10 cellular contexts compared by ENCODE assay signal in genomic region chr2:170822292-170822884, GRCh38. TPM values are rescaled to one million over a fixed set of nuclear protein-coding genes. Genes with fewer than 3 reads are reported as not detected.
DNase-seq lines count a peak whose midpoint lies in the region; ATAC-seq and TF ChIP-seq lines count a peak whose summit lies in the region.
"Had no signal": no experiment of that assay in that cellular context is flagged by ENCODE, and none has a peak within 500 bp of the region (broad histone marks: within the 10 kb centered on the region; RNA-seq: fewer than 3 reads in every experiment).

No MANE protein-coding gene starts in this region.

- peak; percentile 63 for TF ChIP-seq CTCF in kidney epithelial cell (IDR thresholded peaks at IDR 0.05; ENCODE audit: insufficient read depth, low read length, poor library complexity, severe bottlenecking)
- no peak for TF ChIP-seq CTCF in suprapubic skin (IDR thresholded peaks at IDR 0.05)
- TF ChIP-seq CTCF in uterus (IDR thresholded peaks at IDR 0.05): peak in 1 of 4 experiments; percentile 17

- WGBS in suprapubic skin: 6% methylated on average over 18 of the region's 38 CpGs

- POLR2A ChIA-PET in activated CD4-positive, alpha-beta memory T cell treated with anti-CD3 and anti-CD28 coated beads for 36 hours (lab: Charles Lee): no interaction called here
- POLR2A ChIA-PET in activated CD4-positive, alpha-beta memory T cell treated with anti-CD3 and anti-CD28 coated beads, Interleukin-2, amount 10 ng/mL, durations not matched to agents 7 days and 5 days (lab: Charles Lee): no interaction called here

- no peak for TF ChIP-seq EP300 in suprapubic skin (IDR thresholded peaks at IDR 0.05)

- peaks cover 70% of the 10 kb centered on the region for H3K27me3 Mint-ChIP-seq in activated CD4-positive, alpha-beta memory T cell treated with anti-CD3 and anti-CD28 coated beads for 36 hours
- peaks cover 82% of the 10 kb centered on the region for H3K27me3 Mint-ChIP-seq in activated CD4-positive, alpha-beta memory T cell treated with anti-CD3 and anti-CD28 coated beads, Interleukin-2, amount 10 ng/mL, durations not matched to agents 7 days and 5 days

- TF ChIP-seq POLR2A in suprapubic skin (IDR thresholded peaks at IDR 0.05) (no peak), uterus (IDR thresholded peaks at IDR 0.05) (no peak)

- peak; percentile 60 to 65 for ATAC-seq in activated naive CD4-positive, alpha-beta T cell treated with anti-CD3 and anti-CD28 coated beads, Interleukin-2, amount 50 U/mL, for 72 hours
- ATAC-seq: HCT116 had no signal

- intact Hi-C loops in activated CD4-positive, alpha-beta memory T cell treated with anti-CD3 and anti-CD28 coated beads for 36 hours (cut with micrococcal nuclease): loop anchor here (5.0 kb wide), 1 partner anchor 1265 kb away; the partner anchor contains the start of gene DLX1
- intact Hi-C loops in uterus (cut with DNase I; ENCODE audit: low total_unique reads): no loop called here

- H3K27ac ChIP-seq in suprapubic skin (no peak overlapping the region), uterus (no peak overlapping the region)

- no peak overlapping the region for H3K27ac Mint-ChIP-seq in activated CD4-positive, alpha-beta memory T cell treated with anti-CD3 and anti-CD28 coated beads for 36 hours
- H3K27ac Mint-ChIP-seq in activated CD4-positive, alpha-beta memory T cell treated with anti-CD3 and anti-CD28 coated beads, Interleukin-2, amount 10 ng/mL, durations not matched to agents 7 days and 5 days: no peak overlapping the region
- no peak overlapping the region for H3K27ac Mint-ChIP-seq in activated naive CD4-positive, alpha-beta T cell treated with anti-CD3 and anti-CD28 coated beads, Interleukin-2, amount 50 U/mL, for 72 hours

- H3K27me3 ChIP-seq in kidney epithelial cell (ENCODE audit: control insufficient read depth, insufficient read depth, low read length): peaks cover 63% of the 10 kb centered on the region
- H3K27me3 ChIP-seq in suprapubic skin: peaks cover 94% of the 10 kb centered on the region
- H3K27me3 ChIP-seq in uterus: peaks cover 27 to 49% of the 10 kb centered on the region in 2 donors

- H3K4me1 ChIP-seq in suprapubic skin (peaks cover 64% of the 10 kb centered on the region), uterus (peaks cover 0 to 22% of the 10 kb centered on the region in 2 donors)

- H3K4me3 ChIP-seq in kidney epithelial cell (ENCODE audit: low read depth, low read length) (no peak overlapping the region), suprapubic skin (peak overlapping the region; percentile 45), uterus (peak overlapping the region in 1 of 2 donors; percentile 0)

- CTCF ChIA-PET in activated CD4-positive, alpha-beta memory T cell treated with anti-CD3 and anti-CD28 coated beads for 36 hours (lab: Charles Lee): interaction anchor here (0.5 to 3.2 kb wide), 9 partner anchors 9 to 637 kb away, joined by 3 to 14 read pairs (median 4); partner anchors contain the start of genes GORASP2 and SP5
- CTCF ChIA-PET in activated CD4-positive, alpha-beta memory T cell treated with anti-CD3 and anti-CD28 coated beads, Interleukin-2, amount 10 ng/mL, durations not matched to agents 7 days and 5 days (lab: Charles Lee): interaction anchor here (0.6 to 3.9 kb wide), 11 partner anchors 10 to 882 kb away, joined by 3 to 16 read pairs (median 4); partner anchors contain the start of gene ERICH2

- no peaks in the 10 kb centered on the region for H3K36me3 Mint-ChIP-seq in activated CD4-positive, alpha-beta memory T cell treated with anti-CD3 and anti-CD28 coated beads for 36 hours
- H3K36me3 Mint-ChIP-seq in activated CD4-positive, alpha-beta memory T cell treated with anti-CD3 and anti-CD28 coated beads, Interleukin-2, amount 10 ng/mL, durations not matched to agents 7 days and 5 days (ENCODE audit: low read depth): no peaks in the 10 kb centered on the region
- peaks cover 0 to 22% of the 10 kb centered on the region in 2 donors for H3K36me3 Mint-ChIP-seq in activated naive CD4-positive, alpha-beta T cell treated with anti-CD3 and anti-CD28 coated beads, Interleukin-2, amount 50 U/mL, for 72 hours

- H3K9me3 Mint-ChIP-seq in activated CD4-positive, alpha-beta memory T cell treated with anti-CD3 and anti-CD28 coated beads for 36 hours: no peaks in the 10 kb centered on the region
- H3K9me3 Mint-ChIP-seq in activated CD4-positive, alpha-beta memory T cell treated with anti-CD3 and anti-CD28 coated beads, Interleukin-2, amount 10 ng/mL, durations not matched to agents 7 days and 5 days: no peaks in the 10 kb centered on the region
- H3K9me3 Mint-ChIP-seq in activated naive CD4-positive, alpha-beta T cell treated with anti-CD3 and anti-CD28 coated beads, Interleukin-2, amount 50 U/mL, for 72 hours: no peaks in the 10 kb centered on the region

- no peaks in the 10 kb centered on the region for H3K36me3 ChIP-seq in kidney epithelial cell (ENCODE audit: control insufficient read depth, insufficient read depth, low read length)
- H3K36me3 ChIP-seq in suprapubic skin: no peaks in the 10 kb centered on the region
- H3K36me3 ChIP-seq in uterus: no peaks in the 10 kb centered on the region

- peak overlapping the region; percentile 4 for H3K4me3 Mint-ChIP-seq in activated CD4-positive, alpha-beta memory T cell treated with anti-CD3 and anti-CD28 coated beads for 36 hours
- H3K4me3 Mint-ChIP-seq in activated CD4-positive, alpha-beta memory T cell treated with anti-CD3 and anti-CD28 coated beads, Interleukin-2, amount 10 ng/mL, durations not matched to agents 7 days and 5 days: no peak overlapping the region

- H3K4me1 Mint-ChIP-seq in activated CD4-positive, alpha-beta memory T cell treated with anti-CD3 and anti-CD28 coated beads for 36 hours (ENCODE audit: low read depth): peaks cover 42% of the 10 kb centered on the region
- peaks cover 41% of the 10 kb centered on the region for H3K4me1 Mint-ChIP-seq in activated CD4-positive, alpha-beta memory T cell treated with anti-CD3 and anti-CD28 coated beads, Interleukin-2, amount 10 ng/mL, durations not matched to agents 7 days and 5 days

- DNase-seq in activated CD4-positive, alpha-beta memory T cell treated with anti-CD3 and anti-CD28 coated beads for 36 hours: peak; percentile 62
- no peak for DNase-seq in activated CD4-positive, alpha-beta memory T cell treated with anti-CD3 and anti-CD28 coated beads, Interleukin-2, amount 10 ng/mL, durations not matched to agents 7 days and 5 days
- DNase-seq in activated naive CD4-positive, alpha-beta T cell treated with anti-CD3 and anti-CD28 coated beads, Interleukin-2, amount 50 U/mL, for 72 hours (ENCODE audit: low spot score in 2 of 2): peak in 1 of 2 donors; percentile 69
- DNase-seq in kidney epithelial cell (ENCODE audit: low read depth): no peak
- DNase-seq in suprapubic skin (ENCODE audit: low spot score in 2 of 2): no peak
- no peak for DNase-seq in uterus
- no peak for DNase-seq in Kasumi-1 (lab: John Stamatoyannopoulos, UW)
- no peak for DNase-seq in NCI-H146 treated with DMSO at 0.1 percent for 48 hours (lab: John Stamatoyannopoulos, UW; ENCODE audit: unreplicated experiment)

- H3K9me3 ChIP-seq in suprapubic skin: no peaks in the 10 kb centered on the region
- no peaks in the 10 kb centered on the region for H3K9me3 ChIP-seq in uterus

RNA-seq across cellular contexts. Expression of gene GAD1, which starts 5.7 kb away (rescaled TPM):
- total RNA-seq in activated CD4-positive, alpha-beta memory T cell treated with anti-CD3 and anti-CD28 coated beads for 36 hours: 1 to 10 TPM; 2.6 to 2.9 TPM
- total RNA-seq in activated CD4-positive, alpha-beta memory T cell treated with anti-CD3 and anti-CD28 coated beads, Interleukin-2, amount 10 ng/mL, durations not matched to agents 7 days and 5 days: 1 to 10 TPM; 1.5 to 2.2 TPM
- total RNA-seq in activated naive CD4-positive, alpha-beta T cell treated with anti-CD3 and anti-CD28 coated beads, Interleukin-2, amount 50 U/mL, for 72 hours: 1 to 10 TPM; 1.9 to 3.1 TPM
- total RNA-seq in kidney epithelial cell (0.82 and 4.9 TPM in 2 replicates), suprapubic skin (1 to 10 TPM in 1 of 4 donors, not detected in 3; 2.6 TPM), uterus (1 to 10 TPM in 1 of 4 donors, under 1 TPM in 1, not detected in 2; 0.83 to 1.6 TPM)

RNA-seq across cellular contexts. Expression of gene ERICH2, which starts 52.2 kb away (rescaled TPM):
- total RNA-seq in activated CD4-positive, alpha-beta memory T cell treated with anti-CD3 and anti-CD28 coated beads for 36 hours: not detected
- total RNA-seq in activated CD4-positive, alpha-beta memory T cell treated with anti-CD3 and anti-CD28 coated beads, Interleukin-2, amount 10 ng/mL, durations not matched to agents 7 days and 5 days: not detected
- not detected for total RNA-seq in activated naive CD4-positive, alpha-beta T cell treated with anti-CD3 and anti-CD28 coated beads, Interleukin-2, amount 50 U/mL, for 72 hours
- total RNA-seq in kidney epithelial cell (0.50 and 0.89 TPM in 2 replicates), suprapubic skin (not detected), uterus (1 to 10 TPM in 1 of 4 donors, not detected in 3; 2.2 TPM)
- total RNA-seq: cerebellum had no signal
